ENCODE assay signal across 34 cellular contexts in genomic region chr11:123216249-123216648, GRCh38.
"Had no signal": no experiment of that assay in that cellular context is flagged by ENCODE, and none has a peak within 500 bp of the region (broad histone marks: within the 10 kb centered on the region; RNA-seq: fewer than 3 reads in every experiment).

No MANE protein-coding gene starts in this region.

- H3K4me3 Mint-ChIP-seq: activated naive CD8-positive, alpha-beta T cell treated with anti-CD3 and anti-CD28 coated beads for 36 hours; brain; effector memory CD8-positive, alpha-beta T cell; naive thymus-derived CD8-positive, alpha-beta T cell; neural crest cell; stimulated activated memory B cell treated with anti-CD40 and anti-IgM and Interleukin-4, amounts not matched to agents 10 μg/mL and 1 μg/mL and 100 μg/mL, for 72 hours; stimulated activated naive CD8-positive, alpha-beta T cell treated with anti-CD3 and anti-CD28 coated beads, Interleukin-15, amount 100 ng/mL, for 72 hours; T-helper 2 cell treated with Interferon-gamma antibody and Interleukin-4, amounts not matched to agents 5 μg/mL and 100 μg/mL, for 36 hours had no signal

- H3K9me3 Mint-ChIP-seq: effector memory CD8-positive, alpha-beta T cell; T-helper 2 cell treated with Interferon-gamma antibody and Interleukin-4, amounts not matched to agents 5 μg/mL and 100 μg/mL, for 36 hours had no signal

- ATAC-seq: effector memory CD8-positive, alpha-beta T cell; gastroesophageal sphincter; left cardiac atrium; naive thymus-derived CD8-positive, alpha-beta T cell; pancreas; sciatic nerve; stimulated activated memory B cell treated with anti-CD40 and anti-IgM and Interleukin-4, amounts not matched to agents 10 μg/mL and 1 μg/mL and 100 μg/mL, for 72 hours; stimulated activated naive CD8-positive, alpha-beta T cell treated with anti-CD3 and anti-CD28 coated beads, Interleukin-15, amount 100 ng/mL, for 72 hours; upper lobe of right lung had no signal

- H3K36me3 ChIP-seq: adrenal gland, cardiac muscle cell, gastroesophageal sphincter, pancreas, prostate gland, upper lobe of right lung had no signal

- H3K27me3 ChIP-seq: adrenal gland, cardiac muscle cell, gastroesophageal sphincter, hepatocyte, pancreas, upper lobe of right lung had no signal

- H3K4me1 Mint-ChIP-seq: activated naive CD8-positive, alpha-beta T cell treated with anti-CD3 and anti-CD28 coated beads for 36 hours; naive thymus-derived CD8-positive, alpha-beta T cell; stimulated activated memory B cell treated with anti-CD40 and anti-IgM and Interleukin-4, amounts not matched to agents 10 μg/mL and 1 μg/mL and 100 μg/mL, for 72 hours; stimulated activated naive CD8-positive, alpha-beta T cell treated with anti-CD3 and anti-CD28 coated beads, Interleukin-15, amount 100 ng/mL, for 72 hours had no signal

- H3K4me2 ChIP-seq: hepatocyte had no signal

- H3K27ac Mint-ChIP-seq: activated naive CD8-positive, alpha-beta T cell treated with anti-CD3 and anti-CD28 coated beads for 36 hours; effector memory CD8-positive, alpha-beta T cell; naive thymus-derived CD8-positive, alpha-beta T cell; stimulated activated memory B cell treated with anti-CD40 and anti-IgM and Interleukin-4, amounts not matched to agents 10 μg/mL and 1 μg/mL and 100 μg/mL, for 72 hours; stimulated activated naive CD8-positive, alpha-beta T cell treated with anti-CD3 and anti-CD28 coated beads, Interleukin-15, amount 100 ng/mL, for 72 hours; T-helper 2 cell treated with Interferon-gamma antibody and Interleukin-4, amounts not matched to agents 5 μg/mL and 100 μg/mL, for 36 hours had no signal

- DNase-seq: activated CD4-positive, alpha-beta T cell treated with anti-CD3 and anti-CD28 coated beads for 4 hours; activated CD4-positive, alpha-beta T cell treated with anti-CD3 and anti-CD28 coated beads, Interleukin-2, amount 50 U/mL, for 4 hours; activated CD8-positive, alpha-beta memory T cell treated with anti-CD3 and anti-CD28 coated beads for 24 hours; activated effector memory CD4-positive, alpha-beta T cell treated with Interleukin-2 at 50 U/mL for 16 hours; activated naive CD4-positive, alpha-beta T cell treated with Interleukin-2 at 50 U/mL for 16 hours; activated naive CD8-positive, alpha-beta T cell treated with anti-CD3 and anti-CD28 coated beads for 36 hours; adrenal gland; aorta; cerebellar nuclear complex; cortex of kidney; effector memory CD8-positive, alpha-beta T cell; left cardiac atrium; mammary epithelial cell; midbrain; naive thymus-derived CD8-positive, alpha-beta T cell; nucleus accumbens; pancreas; retina; stimulated activated CD4-positive, alpha-beta T cell treated with anti-CD3 and anti-CD28 coated beads, Interleukin-12 subunit alpha, Interleukin-12 subunit beta, amount 100 ng/mL, for 4 hours; stimulated activated CD4-positive, alpha-beta T cell treated with anti-CD3 and anti-CD28 coated beads, Interleukin-4, amount 100 ng/mL, for 4 hours; stimulated activated CD8-positive, alpha-beta memory T cell treated with anti-CD3 and anti-CD28 coated beads, Interleukin-4, amount 100 ng/mL, for 48 hours; stimulated activated naive CD8-positive, alpha-beta T cell treated with anti-CD3 and anti-CD28 coated beads, Interleukin-15, amount 100 ng/mL, for 72 hours; substantia nigra; upper lobe of right lung had no signal

- H3K4me3 ChIP-seq: adrenal gland, cardiac muscle cell, gastroesophageal sphincter, hepatocyte, pancreas, prostate gland, skin epidermis, upper lobe of right lung had no signal

- H3K4me1 ChIP-seq: pancreas, prostate gland, upper lobe of right lung had no signal

- H3K27ac ChIP-seq: adrenal gland, cardiac muscle cell, gastroesophageal sphincter, hepatocyte, pancreas, prostate gland, skin epidermis, upper lobe of right lung had no signal

- H3K27me3 Mint-ChIP-seq: brain had no signal

- H3K36me3 Mint-ChIP-seq: activated naive CD8-positive, alpha-beta T cell treated with anti-CD3 and anti-CD28 coated beads for 36 hours; brain; stimulated activated memory B cell treated with anti-CD40 and anti-IgM and Interleukin-4, amounts not matched to agents 10 μg/mL and 1 μg/mL and 100 μg/mL, for 72 hours had no signal

- H3K9me3 ChIP-seq: adrenal gland, gastroesophageal sphincter, pancreas, prostate gland, upper lobe of right lung had no signal

- H3K79me2 ChIP-seq: hepatocyte had no signal
